ENCODE assay signal across 14 cellular contexts in the genomic region with DNA sequence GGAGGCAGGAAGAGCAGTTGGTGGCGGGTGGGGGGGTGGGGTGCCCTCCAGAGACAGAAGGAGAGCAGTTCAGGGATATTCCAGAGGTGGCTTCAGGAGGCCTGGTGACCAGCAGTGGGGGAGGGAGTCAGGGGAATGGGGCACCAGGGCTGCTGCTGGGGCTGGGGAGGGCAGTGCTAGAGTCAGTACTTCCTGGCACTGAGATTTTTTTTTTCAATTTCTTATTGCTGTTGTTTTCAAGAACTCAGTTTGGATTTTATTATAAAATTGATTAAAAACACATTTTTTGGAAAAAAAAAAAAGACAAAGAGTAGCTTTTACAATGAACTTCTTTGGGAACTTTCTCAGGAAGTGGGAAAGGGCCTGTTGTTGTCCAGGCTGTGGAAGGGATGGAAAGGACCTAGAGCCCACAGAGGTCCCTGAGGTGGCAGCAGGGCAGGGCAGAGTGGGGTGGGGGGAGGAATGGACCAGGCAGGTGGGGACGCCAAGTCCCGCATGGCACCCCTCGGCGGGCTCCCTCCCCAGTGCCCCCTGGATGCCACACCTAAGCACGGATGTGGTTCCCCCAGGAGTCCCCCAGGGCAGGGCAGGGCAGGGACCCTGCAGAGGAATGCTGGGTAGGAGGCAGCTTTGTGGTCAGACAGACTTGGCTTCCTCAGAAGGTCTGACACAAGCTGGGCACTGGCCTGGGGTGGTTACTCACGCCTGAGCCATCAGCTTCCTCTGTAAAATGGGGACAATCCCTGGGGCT. TPM values are rescaled to one million over a fixed set of nuclear protein-coding genes. Genes with fewer than 3 reads are reported as not detected.
A peak's percentile ranks its signal among the peaks of the same experiment; 100 is the strongest.
DNase-seq lines count a peak whose midpoint lies in the region; ATAC-seq, FAIRE-seq and TF ChIP-seq lines count a peak whose summit lies in the region.
"Had no signal": no experiment of that assay in that cellular context is flagged by ENCODE, and none has a peak within 500 bp of the region (broad histone marks: within the 10 kb centered on the region; RNA-seq: fewer than 3 reads in every experiment).

No MANE protein-coding gene starts in this region.

- H2AFZ ChIP-seq in GM12878 (ENCODE audit: control insufficient read depth, low read depth, low read length) = no peak overlapping the region

- no peak overlapping the region for H3K27ac ChIP-seq in GM12878 (ENCODE audit: control insufficient read depth, insufficient read depth)
- no peak overlapping the region for H3K27ac ChIP-seq in naive thymus-derived CD4-positive, alpha-beta T cell (ENCODE audit: low read depth, low read length)

- H3K4me2 ChIP-seq in GM12878 (ENCODE audit: control insufficient read depth, insufficient read depth) = no peak overlapping the region

- H3K4me3 Mint-ChIP-seq in naive thymus-derived CD4-positive, alpha-beta T cell = no peak overlapping the region
- no peak overlapping the region for H3K4me3 Mint-ChIP-seq in activated T-helper 2 cell treated with anti-CD3 and anti-CD28 coated beads, Interferon-gamma antibody, Interleukin-2, Interleukin-4, amounts not matched to agents 10 μg/mL and 5 μg/mL and 100 μg/mL, durations not matched to agents 14 hours and 24 hours and 36 hours (ENCODE audit: low read depth)
- H3K4me3 Mint-ChIP-seq: activated B cell treated with CpG ODN at 0.5 μM for 24 hours had no signal

- H3K9me3 Mint-ChIP-seq in naive thymus-derived CD4-positive, alpha-beta T cell = no peaks in the 10 kb centered on the region
- no peaks in the 10 kb centered on the region for H3K9me3 Mint-ChIP-seq in activated T-helper 2 cell treated with anti-CD3 and anti-CD28 coated beads, Interferon-gamma antibody, Interleukin-2, Interleukin-4, amounts not matched to agents 10 μg/mL and 5 μg/mL and 100 μg/mL, durations not matched to agents 14 hours and 24 hours and 36 hours
- H3K9me3 Mint-ChIP-seq: activated B cell treated with CpG ODN at 0.5 μM for 24 hours had no signal

- RAD21 ChIA-PET in GM12878 (lab: Charles Lee; ENCODE audit: unreplicated experiment) = no interaction called here

- BruUV-seq in GM12878 (replicated peaks; lab: Mats Ljungman, UMichigan) = no TSS peak

- no peaks in the 10 kb centered on the region for H3K9me3 ChIP-seq in GM12878 (replicated peaks; ENCODE audit: control insufficient read depth, insufficient read depth, low read length)
- H3K9me3 ChIP-seq in naive thymus-derived CD4-positive, alpha-beta T cell (ENCODE audit: control insufficient read depth in 2 of 3, low read length in 3 of 3) = no peaks in the 10 kb centered on the region
- H3K9me3 ChIP-seq: tibial nerve had no signal

- no peaks in the 10 kb centered on the region for H3K36me3 Mint-ChIP-seq in naive thymus-derived CD4-positive, alpha-beta T cell
- no peaks in the 10 kb centered on the region for H3K36me3 Mint-ChIP-seq in activated T-helper 2 cell treated with anti-CD3 and anti-CD28 coated beads, Interferon-gamma antibody, Interleukin-2, Interleukin-4, amounts not matched to agents 10 μg/mL and 5 μg/mL and 100 μg/mL, durations not matched to agents 14 hours and 24 hours and 36 hours (ENCODE audit: low read depth)

- in situ Hi-C loops in GM12878 (cut with MboI) = no loop called here

- no peaks in the 10 kb centered on the region for H3K36me3 ChIP-seq in GM12878 (ENCODE audit: control insufficient read depth in 2 of 2, insufficient read depth in 2 of 2, low read length in 1 of 2)
- H3K36me3 ChIP-seq in naive thymus-derived CD4-positive, alpha-beta T cell (ENCODE audit: control insufficient read depth in 2 of 3, insufficient read depth in 3 of 3, low read length in 3 of 3) = no peaks in the 10 kb centered on the region
- H3K36me3 ChIP-seq: tibial nerve had no signal

- H3K4me1 ChIP-seq in GM12878 (ENCODE audit: control insufficient read depth, insufficient read depth, low read length) = peaks cover 6% of the 10 kb centered on the region
- H3K4me1 ChIP-seq in naive thymus-derived CD4-positive, alpha-beta T cell (ENCODE audit: control insufficient read depth in 2 of 2, insufficient read depth in 2 of 2, low read length in 2 of 2) = no peaks in the 10 kb centered on the region

- CTCF ChIA-PET in GM12878 (lab: Yijun Ruan, JAX) = interaction anchor here (1.1 kb wide), 1 partner anchor 42 kb away, joined by 3 read pairs; no protein-coding TSS in a partner anchor
- CTCF ChIA-PET in naive thymus-derived CD4-positive, alpha-beta T cell (lab: Charles Lee) = no interaction called here

- H3K27ac Mint-ChIP-seq in naive thymus-derived CD4-positive, alpha-beta T cell = no peak overlapping the region
- no peak overlapping the region for H3K27ac Mint-ChIP-seq in activated T-helper 2 cell treated with anti-CD3 and anti-CD28 coated beads, Interferon-gamma antibody, Interleukin-2, Interleukin-4, amounts not matched to agents 10 μg/mL and 5 μg/mL and 100 μg/mL, durations not matched to agents 14 hours and 24 hours and 36 hours
- H3K27ac Mint-ChIP-seq: activated B cell treated with CpG ODN at 0.5 μM for 24 hours had no signal

- no peak for TF ChIP-seq CTCF in GM12878 (IDR thresholded peaks at IDR 0.05 in 2 of 3, conservative IDR thresholded peaks at IDR 0.05 in 1 of 3; ENCODE audit: control insufficient read depth in 2 of 3, extremely low read depth in 1 of 3, insufficient read depth in 1 of 3, low read depth in 3 of 3, low read length in 3 of 3)

- H3K27me3 ChIP-seq in GM12878 (replicated peaks in 1 of 2; ENCODE audit: control insufficient read depth in 2 of 2, insufficient read depth in 2 of 2, low read length in 1 of 2) = no peaks in the 10 kb centered on the region
- no peaks in the 10 kb centered on the region for H3K27me3 ChIP-seq in naive thymus-derived CD4-positive, alpha-beta T cell (ENCODE audit: control insufficient read depth in 2 of 2, insufficient read depth in 2 of 2, low read length in 2 of 2)

- intact Hi-C loops in GM12878 (cut with micrococcal nuclease; ENCODE audit: unreplicated experiment) = loop anchor here (10.0 kb wide), 1 partner anchor 68 kb away; a partner anchor contains a TSS
- intact Hi-C loops in naive thymus-derived CD4-positive, alpha-beta T cell (cut with micrococcal nuclease) = no loop called here
- intact Hi-C loops in activated T-helper 2 cell treated with anti-CD3 and anti-CD28 coated beads, Interferon-gamma antibody, Interleukin-2, Interleukin-4, amounts not matched to agents 10 μg/mL and 5 μg/mL and 100 μg/mL, durations not matched to agents 14 hours and 24 hours and 36 hours (cut with micrococcal nuclease) = no loop called here

- H3K27me3 Mint-ChIP-seq in naive thymus-derived CD4-positive, alpha-beta T cell = peaks cover 3 to 26% (median 17%) of the 10 kb centered on the region in 5 donors
- H3K27me3 Mint-ChIP-seq in activated T-helper 2 cell treated with anti-CD3 and anti-CD28 coated beads, Interferon-gamma antibody, Interleukin-2, Interleukin-4, amounts not matched to agents 10 μg/mL and 5 μg/mL and 100 μg/mL, durations not matched to agents 14 hours and 24 hours and 36 hours (ENCODE audit: low read depth) = peaks cover 14% of the 10 kb centered on the region

- no peak for TF ChIP-seq RAD21 in GM12878 (IDR thresholded peaks at IDR 0.05; ENCODE audit: insufficient read depth, low read depth, low read length)

- 0 out of 3 replicates have a peak, but pooled peaks have one; percentile 16 for ATAC-seq in GM12878
- peak; percentile 52 for ATAC-seq in naive thymus-derived CD4-positive, alpha-beta T cell

- no peak overlapping the region for H3K4me3 ChIP-seq in GM12878
- no peak overlapping the region for H3K4me3 ChIP-seq in naive thymus-derived CD4-positive, alpha-beta T cell (ENCODE audit: low read length)
- H3K4me3 ChIP-seq: tibial nerve had no signal

- SMC1A ChIA-PET in GM12878 (lab: Charles Lee; ENCODE audit: uncharacterized antibody, unreplicated experiment) = interaction anchor here (0.6 kb wide), 1 partner anchor 409 kb away, joined by 3 read pairs; no protein-coding TSS in a partner anchor

- H4K20me1 ChIP-seq in GM12878 (ENCODE audit: control insufficient read depth, insufficient read depth) = no peaks in the 10 kb centered on the region

- DNase-seq in DMS114 treated with DMSO at 0.1 percent for 48 hours (lab: John Stamatoyannopoulos, UW; ENCODE audit: unreplicated experiment) (peak; percentile 16), MV-4-11 (lab: John Stamatoyannopoulos, UW) (peak; percentile 17), GM12878 (ENCODE audit: low read depth, low spot score) (no peak), 8988T (no peak), KG1 (lab: John Stamatoyannopoulos, UW) (no peak), GM19239 (ENCODE audit: insufficient read length, low spot score) (no peak)
- DNase-seq in naive thymus-derived CD4-positive, alpha-beta T cell = no peak
- DNase-seq in activated T-helper 2 cell treated with anti-CD3 and anti-CD28 coated beads, Interferon-gamma antibody, Interleukin-2, Interleukin-4, amounts not matched to agents 10 μg/mL and 5 μg/mL and 100 μg/mL, durations not matched to agents 14 hours and 24 hours and 36 hours (ENCODE audit: low spot score) = no peak
- DNase-seq: activated B cell treated with CpG ODN at 0.5 μM for 24 hours, COR-L47, NCI-H2029 treated with DMSO at 0.1 percent for 48 hours, Right ventricle myocardium superior had no signal

- no peaks in the 10 kb centered on the region for H3K79me2 ChIP-seq in GM12878 (ENCODE audit: control insufficient read depth, insufficient read depth, low read length)

- TF ChIP-seq POLR2A in GM12878 (IDR thresholded peaks at IDR 0.05; ENCODE audit: low read depth, low read length) = no peak

- no peak for TF ChIP-seq EP300 in GM12878 (IDR thresholded peaks at IDR 0.05; ENCODE audit: borderline replicate concordance in 1 of 2, control insufficient read depth in 1 of 2, low read depth in 2 of 2, low read length in 2 of 2)

- peaks cover 0 to 18% (median 0%) of the 10 kb centered on the region in 7 donors for H3K4me1 Mint-ChIP-seq in naive thymus-derived CD4-positive, alpha-beta T cell
- H3K4me1 Mint-ChIP-seq in activated T-helper 2 cell treated with anti-CD3 and anti-CD28 coated beads, Interferon-gamma antibody, Interleukin-2, Interleukin-4, amounts not matched to agents 10 μg/mL and 5 μg/mL and 100 μg/mL, durations not matched to agents 14 hours and 24 hours and 36 hours (ENCODE audit: low read depth) = peaks cover 8% of the 10 kb centered on the region

- WGBS in GM12878 (ENCODE audit: insufficient coverage, insufficient replicate concordance, low lambda C conversion rate, missing lambda C conversion rate) = 60% methylated on average over 7 of the region's 7 CpGs

- POLR2A ChIA-PET in GM12878 (lab: Charles Lee) = no interaction called here
- POLR2A ChIA-PET in naive thymus-derived CD4-positive, alpha-beta T cell (lab: Charles Lee) = no interaction called here

- FAIRE-seq in GM12878 (lab: Jason Lieb, UNC) (no peak), GM19239 (lab: Jason Lieb, UNC) (no peak)

- no peak overlapping the region for H3K9ac ChIP-seq in GM12878 (ENCODE audit: control insufficient read depth, insufficient read depth, low read length)

RNA-seq across cellular contexts. Expression of a gene that starts 8.5 kb away (rescaled TPM):
- total RNA-seq in GM12878 (2013; cell fraction: nucleolus; rRNA removed) = 0.73 TPM in 1 of 2 replicates, not detected in the other
- total RNA-seq in GM12878 (2014; rRNA removed) (not detected in 2 replicates), GM12878 (2014; rRNA removed; fragmentation: Illumina TruSeq; extraction: Trizol) (not detected in 2 replicates), GM12878 (2021) (0.58 and 0.87 TPM in 2 replicates)
- polyA plus RNA-seq in GM12878 (2011; ENCODE audit: low read depth) = not detected
- polyA plus RNA-seq in GM12878 (2011; rRNA removed) (not detected in 2 replicates), GM12878 (2014; fragmentation: Illumina TruSeq; extraction: Trizol) (0.05 and 0.18 TPM in 2 replicates), GM12878 (2014; fragmentation: Nextera tagmentation; extraction: Ambion mirVana) (not detected), GM12878 (2014; rRNA removed) (not detected in 2 replicates), GM12878 (2016; fragmentation: Nextera tagmentation; extraction: Ambion mirVana) (under 1 TPM; 0.19 to 0.24 TPM)
- polyA plus RNA-seq in GM12878 (2011; cell fraction: cytosol; rRNA removed) = not detected in 2 replicates
- polyA plus RNA-seq in GM12878 (2011; cell fraction: nucleus; rRNA removed) = 0.04 TPM in 1 of 2 replicates, not detected in the other
- polyA plus RNA-seq in GM12878 (2012) = not detected in 2 replicates
- not detected in 2 replicates for polyA minus RNA-seq in GM12878 (2011; rRNA and poly(A)+ RNA removed)
- not detected in 2 replicates for polyA minus RNA-seq in GM12878 (2011; cell fraction: cytosol; rRNA and poly(A)+ RNA removed)
- not detected in 2 replicates for polyA minus RNA-seq in GM12878 (2011; cell fraction: nucleus; rRNA and poly(A)+ RNA removed)
- total RNA-seq in naive thymus-derived CD4-positive, alpha-beta T cell = 100 to 1,000 TPM in 1 of 5 experiments, 10 to 100 TPM in 1, 1 to 10 TPM in 3; 1.9 to 123 (median 2.7) TPM
- polyA plus RNA-seq in naive thymus-derived CD4-positive, alpha-beta T cell = under 1 TPM in 1 of 2 donors, not detected in 1; 0.12 TPM
- total RNA-seq in activated T-helper 2 cell treated with anti-CD3 and anti-CD28 coated beads, Interferon-gamma antibody, Interleukin-2, Interleukin-4, amounts not matched to agents 10 μg/mL and 5 μg/mL and 100 μg/mL, durations not matched to agents 14 hours and 24 hours and 36 hours = 2.4 and 3.6 TPM in 2 replicates

RNA-seq across cellular contexts. Expression of a gene that starts 47.0 kb away (rescaled TPM):
- total RNA-seq in GM12878 (2013; cell fraction: nucleolus; rRNA removed) = not detected in 2 replicates
- total RNA-seq in GM12878 (2014; rRNA removed) = not detected in 2 replicates
- total RNA-seq in GM12878 (2014; rRNA removed; fragmentation: Illumina TruSeq; extraction: Trizol) = not detected in 2 replicates
- not detected in 2 replicates for total RNA-seq in GM12878 (2021)
- not detected for polyA plus RNA-seq in GM12878 (2011; ENCODE audit: low read depth)
- polyA plus RNA-seq in GM12878 (2011; rRNA removed) = not detected in 2 replicates
- not detected in 2 replicates for polyA plus RNA-seq in GM12878 (2011; cell fraction: cytosol; rRNA removed)
- polyA plus RNA-seq in GM12878 (2011; cell fraction: nucleus; rRNA removed) = not detected in 2 replicates
- polyA plus RNA-seq in GM12878 (2012) = not detected in 2 replicates
- polyA plus RNA-seq in GM12878 (2014; fragmentation: Illumina TruSeq; extraction: Trizol) = not detected in 2 replicates
- polyA plus RNA-seq in GM12878 (2014; fragmentation: Nextera tagmentation; extraction: Ambion mirVana) = not detected
- 0.04 TPM in 1 of 2 replicates, not detected in the other for polyA plus RNA-seq in GM12878 (2014; rRNA removed)
- polyA plus RNA-seq in GM12878 (2016; fragmentation: Nextera tagmentation; extraction: Ambion mirVana) = not detected
- not detected in 2 replicates for polyA minus RNA-seq in GM12878 (2011; rRNA and poly(A)+ RNA removed)
- polyA minus RNA-seq in GM12878 (2011; cell fraction: cytosol; rRNA and poly(A)+ RNA removed) = not detected in 2 replicates
- polyA minus RNA-seq in GM12878 (2011; cell fraction: nucleus; rRNA and poly(A)+ RNA removed) = not detected in 2 replicates
- total RNA-seq in naive thymus-derived CD4-positive, alpha-beta T cell = not detected
- polyA plus RNA-seq in naive thymus-derived CD4-positive, alpha-beta T cell = not detected
- 0.39 and 0.41 TPM in 2 replicates for total RNA-seq in activated T-helper 2 cell treated with anti-CD3 and anti-CD28 coated beads, Interferon-gamma antibody, Interleukin-2, Interleukin-4, amounts not matched to agents 10 μg/mL and 5 μg/mL and 100 μg/mL, durations not matched to agents 14 hours and 24 hours and 36 hours
- total RNA-seq: lung microvascular endothelial cell had no signal

Comparison
In these comparisons a context has a peak if more than half of its experiments do, and no peak if none do; other contexts are left out.
1. DNase-seq: peak in DMS114 treated with DMSO at 0.1 percent for 48 hours (single experiment) and MV-4-11 (single experiment); none in GM12878 (single experiment), naive thymus-derived CD4-positive, alpha-beta T cell (0 of 9), activated T-helper 2 cell treated with anti-CD3 and anti-CD28 coated beads, Interferon-gamma antibody, Interleukin-2, Interleukin-4, amounts not matched to agents 10 μg/mL and 5 μg/mL and 100 μg/mL, durations not matched to agents 14 hours and 24 hours and 36 hours (single experiment), 8988T (single experiment), KG1 (single experiment) and GM19239 (single experiment).